1 cellular context compared by ENCODE assay signal in the genomic region with DNA sequence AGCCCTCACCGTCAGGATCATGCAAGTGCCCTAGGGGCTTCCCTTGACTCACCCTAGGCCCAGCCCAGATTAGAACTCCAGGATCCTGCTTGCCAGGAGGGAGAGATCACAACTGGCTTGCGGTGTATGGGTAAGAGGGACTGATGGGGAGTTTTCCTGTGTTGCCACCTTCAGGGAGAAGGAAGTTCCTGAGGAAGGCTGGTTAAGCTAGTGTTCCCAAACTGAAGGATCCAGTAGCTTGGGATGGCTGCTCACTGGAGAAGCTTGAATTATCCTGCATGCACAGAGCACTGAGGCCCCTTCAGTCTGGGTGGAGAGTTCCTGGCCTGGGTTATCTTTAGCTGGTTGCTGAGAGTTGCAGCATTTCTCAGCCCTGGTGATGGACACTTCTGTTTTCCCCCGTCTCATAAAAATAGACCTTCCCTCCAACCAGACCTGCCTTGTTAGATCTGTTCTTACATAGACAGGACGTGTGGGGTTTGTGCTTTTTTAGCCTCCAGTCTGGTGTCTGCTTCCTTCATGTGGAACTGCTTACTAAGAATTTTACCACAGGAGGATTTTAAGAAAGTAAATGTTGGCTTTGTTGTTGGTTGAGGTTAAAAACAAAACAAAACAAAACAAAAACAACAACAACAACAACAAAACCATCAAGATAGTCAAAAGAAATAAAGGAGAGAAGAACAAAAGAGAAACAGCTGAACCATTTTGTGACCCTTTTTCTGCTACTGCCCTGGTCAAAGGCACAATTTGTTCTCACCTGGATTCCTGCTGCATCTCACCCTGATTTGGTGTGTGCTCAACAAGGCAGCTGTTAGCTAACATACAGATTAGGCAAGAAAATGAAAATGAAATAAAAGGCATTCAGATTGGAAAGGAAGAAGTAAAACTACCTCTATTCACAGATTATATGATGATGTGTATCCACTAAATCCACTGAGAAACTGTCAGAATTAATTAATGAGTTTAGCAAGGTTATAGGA.
TF ChIP-seq lines count a peak whose summit lies in the region.

No MANE protein-coding gene starts in this region.

TF ChIP-seq in GM23338, 12 proteins besides CTCF, POLR2A, EP300 and RAD21 (continued from another document):
- TF ChIP-seq REST (IDR thresholded peaks at IDR 0.05; ENCODE audit: unreplicated experiment) (no peak), POLR2AphosphoS5 (IDR thresholded peaks at IDR 0.05; ENCODE audit: low read depth) (no peak), ZNF114 (CRISPR knock-in tag; IDR thresholded peaks at IDR 0.05) (no peak)
- TF ChIP-seq, protein P1, sequence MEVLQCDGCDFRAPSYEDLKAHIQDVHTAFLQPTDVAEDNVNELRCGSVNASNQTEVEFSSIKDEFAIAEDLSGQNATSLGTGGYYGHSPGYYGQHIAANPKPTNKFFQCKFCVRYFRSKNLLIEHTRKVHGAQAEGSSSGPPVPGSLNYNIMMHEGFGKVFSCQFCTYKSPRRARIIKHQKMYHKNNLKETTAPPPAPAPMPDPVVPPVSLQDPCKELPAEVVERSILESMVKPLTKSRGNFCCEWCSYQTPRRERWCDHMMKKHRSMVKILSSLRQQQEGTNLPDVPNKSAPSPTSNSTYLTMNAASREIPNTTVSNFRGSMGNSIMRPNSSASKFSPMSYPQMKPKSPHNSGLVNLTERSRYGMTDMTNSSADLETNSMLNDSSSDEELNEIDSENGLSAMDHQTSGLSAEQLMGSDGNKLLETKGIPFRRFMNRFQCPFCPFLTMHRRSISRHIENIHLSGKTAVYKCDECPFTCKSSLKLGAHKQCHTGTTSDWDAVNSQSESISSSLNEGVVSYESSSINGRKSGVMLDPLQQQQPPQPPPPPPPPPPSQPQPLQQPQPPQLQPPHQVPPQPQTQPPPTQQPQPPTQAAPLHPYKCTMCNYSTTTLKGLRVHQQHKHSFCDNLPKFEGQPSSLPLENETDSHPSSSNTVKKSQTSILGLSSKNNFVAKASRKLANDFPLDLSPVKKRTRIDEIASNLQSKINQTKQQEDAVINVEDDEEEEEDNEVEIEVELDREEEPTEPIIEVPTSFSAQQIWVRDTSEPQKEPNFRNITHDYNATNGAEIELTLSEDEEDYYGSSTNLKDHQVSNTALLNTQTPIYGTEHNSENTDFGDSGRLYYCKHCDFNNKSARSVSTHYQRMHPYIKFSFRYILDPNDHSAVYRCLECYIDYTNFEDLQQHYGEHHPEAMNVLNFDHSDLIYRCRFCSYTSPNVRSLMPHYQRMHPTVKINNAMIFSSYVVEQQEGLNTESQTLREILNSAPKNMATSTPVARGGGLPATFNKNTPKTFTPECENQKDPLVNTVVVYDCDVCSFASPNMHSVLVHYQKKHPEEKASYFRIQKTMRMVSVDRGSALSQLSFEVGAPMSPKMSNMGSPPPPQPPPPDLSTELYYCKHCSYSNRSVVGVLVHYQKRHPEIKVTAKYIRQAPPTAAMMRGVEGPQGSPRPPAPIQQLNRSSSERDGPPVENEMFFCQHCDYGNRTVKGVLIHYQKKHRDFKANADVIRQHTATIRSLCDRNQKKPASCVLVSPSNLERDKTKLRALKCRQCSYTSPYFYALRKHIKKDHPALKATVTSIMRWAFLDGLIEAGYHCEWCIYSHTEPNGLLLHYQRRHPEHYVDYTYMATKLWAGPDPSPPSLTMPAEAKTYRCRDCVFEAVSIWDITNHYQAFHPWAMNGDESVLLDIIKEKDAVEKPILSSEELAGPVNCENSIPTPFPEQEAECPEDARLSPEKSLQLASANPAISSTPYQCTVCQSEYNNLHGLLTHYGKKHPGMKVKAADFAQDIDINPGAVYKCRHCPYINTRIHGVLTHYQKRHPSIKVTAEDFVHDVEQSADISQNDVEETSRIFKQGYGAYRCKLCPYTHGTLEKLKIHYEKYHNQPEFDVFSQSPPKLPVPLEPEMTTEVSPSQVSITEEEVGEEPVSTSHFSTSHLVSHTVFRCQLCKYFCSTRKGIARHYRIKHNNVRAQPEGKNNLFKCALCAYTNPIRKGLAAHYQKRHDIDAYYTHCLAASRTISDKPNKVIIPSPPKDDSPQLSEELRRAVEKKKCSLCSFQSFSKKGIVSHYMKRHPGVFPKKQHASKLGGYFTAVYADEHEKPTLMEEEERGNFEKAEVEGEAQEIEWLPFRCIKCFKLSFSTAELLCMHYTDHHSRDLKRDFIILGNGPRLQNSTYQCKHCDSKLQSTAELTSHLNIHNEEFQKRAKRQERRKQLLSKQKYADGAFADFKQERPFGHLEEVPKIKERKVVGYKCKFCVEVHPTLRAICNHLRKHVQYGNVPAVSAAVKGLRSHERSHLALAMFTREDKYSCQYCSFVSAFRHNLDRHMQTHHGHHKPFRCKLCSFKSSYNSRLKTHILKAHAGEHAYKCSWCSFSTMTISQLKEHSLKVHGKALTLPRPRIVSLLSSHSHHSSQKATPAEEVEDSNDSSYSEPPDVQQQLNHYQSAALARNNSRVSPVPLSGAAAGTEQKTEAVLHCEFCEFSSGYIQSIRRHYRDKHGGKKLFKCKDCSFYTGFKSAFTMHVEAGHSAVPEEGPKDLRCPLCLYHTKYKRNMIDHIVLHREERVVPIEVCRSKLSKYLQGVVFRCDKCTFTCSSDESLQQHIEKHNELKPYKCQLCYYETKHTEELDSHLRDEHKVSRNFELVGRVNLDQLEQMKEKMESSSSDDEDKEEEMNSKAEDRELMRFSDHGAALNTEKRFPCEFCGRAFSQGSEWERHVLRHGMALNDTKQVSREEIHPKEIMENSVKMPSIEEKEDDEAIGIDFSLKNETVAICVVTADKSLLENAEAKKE (CRISPR knock-in tag; IDR thresholded peaks at IDR 0.05), result no peak
